In the genomic region with DNA sequence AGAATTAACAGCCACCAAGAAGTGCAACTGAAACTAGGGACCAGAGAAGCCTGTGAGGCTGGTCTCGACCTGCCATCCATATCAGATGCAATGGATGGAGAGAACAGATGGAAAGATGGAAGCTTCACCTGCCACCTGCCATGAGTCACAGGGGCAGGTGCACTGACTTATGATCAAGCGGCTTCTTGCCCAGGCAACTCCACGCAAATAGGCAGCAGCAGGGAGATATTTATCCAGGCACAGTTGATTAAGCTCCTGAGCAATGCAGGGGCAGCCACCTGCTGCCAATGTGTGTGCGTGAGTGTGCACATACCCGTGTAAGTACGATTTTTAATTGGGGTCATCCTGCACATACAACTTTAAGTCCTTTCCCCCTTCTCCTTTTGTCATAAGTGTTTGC, we compare ENCODE assay signal across 16 cellular contexts.
A peak's percentile ranks its signal among the peaks of the same experiment; 100 is the strongest.
DNase-seq lines count a peak whose midpoint lies in the region; ATAC-seq and FAIRE-seq lines count a peak whose summit lies in the region.
"Had no signal": no experiment of that assay in that cellular context is flagged by ENCODE, and none has a peak within 500 bp of the region (broad histone marks: within the 10 kb centered on the region; RNA-seq: fewer than 3 reads in every experiment).

No MANE protein-coding gene starts in this region.

- in situ Hi-C loops in G401 (cut with HindIII; ENCODE audit: low sequenced_read_pairs): no loop called here

- DNase-seq in G401 (ENCODE audit: low spot score) (peak; percentile 79), NCI-H2029 (lab: John Stamatoyannopoulos, UW) (peak; percentile 87), NCI-H748 (lab: John Stamatoyannopoulos, UW; ENCODE audit: unreplicated experiment) (peak; percentile 92), NK-92 (lab: John Stamatoyannopoulos, UW; ENCODE audit: unreplicated experiment) (no peak), cortex of kidney (lab: John Stamatoyannopoulos, UW) (no peak), T-helper 1 cell (no peak)
- DNase-seq: activated CD4-positive, alpha-beta T cell treated with anti-CD3 and anti-CD28 coated beads for 1 hour; activated naive CD4-positive, alpha-beta T cell treated with Interleukin-2 at 50 U/mL for 16 hours; esophagus squamous epithelium; heart right ventricle; midbrain; NCI-H446 treated with DMSO at 0.1 percent for 48 hours; right cardiac atrium had no signal

- no peak for ATAC-seq in HG02973 (IDR thresholded peaks at IDR 0.05; ENCODE audit: unreplicated experiment)
- ATAC-seq: heart right ventricle, right cardiac atrium had no signal

- FAIRE-seq in islet of Langerhans (lab: Jason Lieb, UNC): peak; percentile 82
- FAIRE-seq: GM18507 had no signal

Comparison
In these comparisons a context has a peak if more than half of its experiments do, and no peak if none do; other contexts are left out.
1. DNase-seq: peak in G401 (single experiment), NCI-H2029 (single experiment) and NCI-H748 (single experiment); none in NK-92 (single experiment), cortex of kidney (single experiment) and T-helper 1 cell (0 of 5).